Comparison of ENCODE assay signal across 18 cellular contexts in the genomic region with DNA sequence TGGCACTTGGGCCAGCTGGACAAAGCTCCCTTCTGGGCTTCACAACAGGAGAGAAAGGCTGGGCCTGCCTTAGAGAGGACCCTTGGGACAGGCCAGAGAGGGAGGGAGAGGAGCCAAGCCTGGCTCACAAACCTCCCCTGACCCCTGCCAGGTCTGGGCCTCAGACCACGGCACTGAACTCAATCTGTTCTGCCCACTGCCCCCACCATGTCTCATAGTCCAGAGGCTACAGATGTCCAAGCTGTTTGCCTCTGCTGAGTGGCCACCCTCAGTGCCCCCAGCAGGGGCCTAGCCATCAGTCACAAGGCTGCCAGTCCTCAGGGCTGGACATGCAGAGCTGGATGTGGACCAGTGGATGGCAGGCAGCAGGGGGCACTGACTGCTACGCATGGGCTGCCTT. TPM values are rescaled to one million over a fixed set of nuclear protein-coding genes. Genes with fewer than 3 reads are reported as not detected.
DNase-seq lines count a peak whose midpoint lies in the region; ATAC-seq and TF ChIP-seq lines count a peak whose summit lies in the region.
"Had no signal": no experiment of that assay in that cellular context is flagged by ENCODE, and none has a peak within 500 bp of the region (broad histone marks: within the 10 kb centered on the region; RNA-seq: fewer than 3 reads in every experiment).

No MANE protein-coding gene starts in this region.

- no peak for TF ChIP-seq RAD21 in HCT116 (IDR thresholded peaks at IDR 0.05; ENCODE audit: low read depth)

- H3K4me3 ChIP-seq in right cardiac atrium (ENCODE audit: low read length) = no peak overlapping the region
- H3K4me3 ChIP-seq in right atrium auricular region = no peak overlapping the region
- no peak overlapping the region for H3K4me3 ChIP-seq in HCT116 (replicated peaks in 1 of 2; ENCODE audit: low read depth in 1 of 2, low read length in 2 of 2)
- H3K4me3 ChIP-seq in WERI-Rb-1 (ENCODE audit: low read depth, low read length) = no peak overlapping the region
- H3K4me3 ChIP-seq: GM23248, K562, PC-9 had no signal

- no peaks in the 10 kb centered on the region for H3K9me2 ChIP-seq in HCT116 (ENCODE audit: insufficient read depth)

- no peak overlapping the region for H3K27ac ChIP-seq in right cardiac atrium (ENCODE audit: low read length)
- H3K27ac ChIP-seq in right atrium auricular region = no peak overlapping the region
- no peak overlapping the region for H3K27ac ChIP-seq in HCT116 (ENCODE audit: low read depth, low read length)
- H3K27ac ChIP-seq in WERI-Rb-1 = no peak overlapping the region
- H3K27ac ChIP-seq: C4-2B, GM23248, PC-9 had no signal

- peaks cover 3% of the 10 kb centered on the region for H3K4me1 Mint-ChIP-seq in CD14-positive monocyte

- ATAC-seq in right cardiac atrium = peak in 1 of 2 donors; percentile 18
- peak; percentile 27; the same call in 1 of the 2 replicates for ATAC-seq in HCT116
- ATAC-seq in sciatic nerve = peak; percentile 13
- ATAC-seq in GM21786 (IDR thresholded peaks at IDR 0.05; ENCODE audit: unreplicated experiment) = no peak

- no peaks in the 10 kb centered on the region for H3K36me3 ChIP-seq in right atrium auricular region
- H3K36me3 ChIP-seq in HCT116 (ENCODE audit: control insufficient read depth in 1 of 2, insufficient read depth in 2 of 2, low read length in 2 of 2) = no peaks in the 10 kb centered on the region
- no peaks in the 10 kb centered on the region for H3K36me3 ChIP-seq in WERI-Rb-1

- H3K27me3 Mint-ChIP-seq in CD14-positive monocyte (ENCODE audit: low read depth in 3 of 3) = peaks cover 20 to 40% (median 22%) of the 10 kb centered on the region in 3 donors

- H3K4me3 Mint-ChIP-seq in CD14-positive monocyte = no peak overlapping the region
- H3K4me3 Mint-ChIP-seq: CD8-positive, alpha-beta memory T cell; H9 had no signal

- no peaks in the 10 kb centered on the region for H3K27me3 ChIP-seq in right cardiac atrium (ENCODE audit: control insufficient read depth, insufficient read depth)
- H3K27me3 ChIP-seq in right atrium auricular region = no peaks in the 10 kb centered on the region
- H3K27me3 ChIP-seq in HCT116 (ENCODE audit: insufficient read depth, low read length) = no peaks in the 10 kb centered on the region
- no peaks in the 10 kb centered on the region for H3K27me3 ChIP-seq in WERI-Rb-1 (ENCODE audit: insufficient read depth, low read depth, severe bottlenecking)

- H3K9me3 Mint-ChIP-seq in CD14-positive monocyte = no peaks in the 10 kb centered on the region
- H3K9me3 Mint-ChIP-seq: CD8-positive, alpha-beta memory T cell; H9 had no signal

- no peak for TF ChIP-seq CTCF in right atrium auricular region (IDR thresholded peaks at IDR 0.05)
- no peak for TF ChIP-seq CTCF in HCT116 (IDR thresholded peaks at IDR 0.05 in 2 of 3, conservative IDR thresholded peaks at IDR 0.05 in 1 of 3; ENCODE audit: borderline replicate concordance in 1 of 3, insufficient read depth in 1 of 3, low read depth in 2 of 3, low read length in 2 of 3)
- peak; percentile 25; the same call in 1 of the 2 replicates for TF ChIP-seq CTCF in WERI-Rb-1 (IDR thresholded peaks at IDR 0.05; ENCODE audit: low read depth, low read length)
- TF ChIP-seq CTCF in CD14-positive monocyte (IDR thresholded peaks at IDR 0.05) = no peak

- H3K79me2 ChIP-seq in HCT116 (ENCODE audit: insufficient read depth, low read length) = no peaks in the 10 kb centered on the region

- H4K20me1 ChIP-seq in HCT116 (ENCODE audit: insufficient read depth) = no peaks in the 10 kb centered on the region

- TF ChIP-seq POLR2A in HCT116 (IDR thresholded peaks at IDR 0.05; ENCODE audit: borderline replicate concordance, extremely low read depth, insufficient read depth, insufficient read length) = no peak

- H3K9me3 ChIP-seq in right cardiac atrium (ENCODE audit: control insufficient read depth, low read length) (no peaks in the 10 kb centered on the region), right atrium auricular region (no peaks in the 10 kb centered on the region), HCT116 (ENCODE audit: control insufficient read depth in 1 of 2, insufficient read depth in 1 of 2, low read depth in 1 of 2, low read length in 2 of 2) (no peaks in the 10 kb centered on the region), WERI-Rb-1 (ENCODE audit: severe bottlenecking) (no peaks in the 10 kb centered on the region)

- BruUV-seq in HCT116 (replicated peaks; lab: Mats Ljungman, UMichigan) = no TSS peak

- peak overlapping the region in 1 of 7 donors; percentile 32 for H3K27ac Mint-ChIP-seq in CD14-positive monocyte
- H3K27ac Mint-ChIP-seq: H9 had no signal

- RAD21 ChIA-PET in HCT116 (lab: Charles Lee; ENCODE audit: low non-redundant PET in 1 of 2, low total read pairs in 2 of 2, uncharacterized antibody in 2 of 2, unreplicated experiment in 2 of 2) = no interaction called here

- 70% methylated on average over 2 of the region's 2 CpGs for WGBS in right cardiac atrium

- no peak overlapping the region for H2AFZ ChIP-seq in HCT116 (ENCODE audit: low read depth, low read length, poor library complexity, severe bottlenecking)
- H2AFZ ChIP-seq: GM23248, PC-9 had no signal

- H3K4me2 ChIP-seq in HCT116 (ENCODE audit: low read length) = no peak overlapping the region
- H3K4me2 ChIP-seq: PC-9 had no signal

- POLR2A ChIA-PET in HCT116 (lab: Charles Lee) = no interaction called here

- CTCF ChIA-PET in HCT116 (lab: Charles Lee) = interaction anchor here (1.3 to 2.1 kb wide), 4 partner anchors 30 to 52 kb away, joined by 3 to 9 read pairs (median 7); no protein-coding TSS in a partner anchor

- no peak overlapping the region for H3K9ac ChIP-seq in HCT116 (ENCODE audit: low read length)
- H3K9ac ChIP-seq: GM23248 had no signal

- intact Hi-C loops in right cardiac atrium (cut with DNase I) (loop anchor here in 3 of 4 donors (5.0 to 10.0 kb wide), 2 partner anchors 51 to 248 kb away; no protein-coding TSS in a partner anchor), HCT116 (cut with micrococcal nuclease) (loop anchor here (1.0 kb wide), 2 partner anchors 52 to 70 kb away; no protein-coding TSS in a partner anchor), sciatic nerve (cut with DNase I) (no loop called here), CD14-positive monocyte (cut with micrococcal nuclease) (loop anchor here (1.0 to 10.0 kb wide), 3 partner anchors 51 to 238 kb away; a partner anchor contains a TSS)

- H3K36me3 Mint-ChIP-seq in CD14-positive monocyte = no peaks in the 10 kb centered on the region
- H3K36me3 Mint-ChIP-seq: CD8-positive, alpha-beta memory T cell had no signal

- DNase-seq in right cardiac atrium = peak in 2 of 3 donors; percentile 19 to 32
- DNase-seq in right atrium auricular region (ENCODE audit: low spot score) = no peak
- no peak for DNase-seq in HCT116 (ENCODE audit: low read depth, low spot score)
- no peak for DNase-seq in WERI-Rb-1
- no peak for DNase-seq in sciatic nerve (ENCODE audit: low spot score)
- no peak for DNase-seq in CD14-positive monocyte (ENCODE audit: low spot score)
- DNase-seq in COLO668 (lab: John Stamatoyannopoulos, UW; ENCODE audit: unreplicated experiment) = no peak
- DNase-seq: NCI-H1436 treated with DMSO at 0.1 percent for 48 hours had no signal

- H3K4me1 ChIP-seq in right cardiac atrium (ENCODE audit: control insufficient read depth, insufficient read depth, low read length) (no peaks in the 10 kb centered on the region), right atrium auricular region (no peaks in the 10 kb centered on the region), HCT116 (ENCODE audit: control insufficient read depth in 1 of 2, insufficient read depth in 2 of 2, low read length in 2 of 2) (peaks cover 0 to 4% of the 10 kb centered on the region in 2 experiments; a peak in 2 of 4 replicates)

TF ChIP-seq in HCT116, 20 proteins besides CTCF, POLR2A, EP300 and RAD21 (continues in another document):
- no peak for TF ChIP-seq CEBPB (IDR thresholded peaks at IDR 0.05; ENCODE audit: low read depth)
- no peak for TF ChIP-seq YY1 (IDR thresholded peaks at IDR 0.05; ENCODE audit: extremely low read depth, insufficient replicate concordance, low read depth, low read length)
- no peak for TF ChIP-seq JUND (IDR thresholded peaks at IDR 0.05)
- no peak for TF ChIP-seq ZFX (IDR thresholded peaks at IDR 0.05)
- TF ChIP-seq, protein P1, sequence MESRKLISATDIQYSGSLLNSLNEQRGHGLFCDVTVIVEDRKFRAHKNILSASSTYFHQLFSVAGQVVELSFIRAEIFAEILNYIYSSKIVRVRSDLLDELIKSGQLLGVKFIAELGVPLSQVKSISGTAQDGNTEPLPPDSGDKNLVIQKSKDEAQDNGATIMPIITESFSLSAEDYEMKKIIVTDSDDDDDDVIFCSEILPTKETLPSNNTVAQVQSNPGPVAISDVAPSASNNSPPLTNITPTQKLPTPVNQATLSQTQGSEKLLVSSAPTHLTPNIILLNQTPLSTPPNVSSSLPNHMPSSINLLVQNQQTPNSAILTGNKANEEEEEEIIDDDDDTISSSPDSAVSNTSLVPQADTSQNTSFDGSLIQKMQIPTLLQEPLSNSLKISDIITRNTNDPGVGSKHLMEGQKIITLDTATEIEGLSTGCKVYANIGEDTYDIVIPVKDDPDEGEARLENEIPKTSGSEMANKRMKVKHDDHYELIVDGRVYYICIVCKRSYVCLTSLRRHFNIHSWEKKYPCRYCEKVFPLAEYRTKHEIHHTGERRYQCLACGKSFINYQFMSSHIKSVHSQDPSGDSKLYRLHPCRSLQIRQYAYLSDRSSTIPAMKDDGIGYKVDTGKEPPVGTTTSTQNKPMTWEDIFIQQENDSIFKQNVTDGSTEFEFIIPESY (IDR thresholded peaks at IDR 0.05; ENCODE audit: extremely low read depth, insufficient replicate concordance, low read length) = no peak
- no peak for TF ChIP-seq TCF7L2 (IDR thresholded peaks at IDR 0.05; ENCODE audit: borderline replicate concordance, extremely low read depth, insufficient read depth, insufficient read length)
- no peak for TF ChIP-seq EGR1 (IDR thresholded peaks at IDR 0.05; ENCODE audit: low read depth)
- no peak for TF ChIP-seq SRF (IDR thresholded peaks at IDR 0.05; ENCODE audit: low read depth)

RNA-seq across cellular contexts. Expression of a gene that starts 13.0 kb away (rescaled TPM):
- total RNA-seq in right cardiac atrium (not detected), right atrium auricular region (not detected), HCT116 (2021; ENCODE audit: unreplicated experiment) (4.3 TPM), sciatic nerve (0.13 TPM)
- polyA plus RNA-seq in right cardiac atrium (not detected), CD14-positive monocyte (not detected)
- polyA plus RNA-seq in HCT116 (2012) = 4.1 and 5.3 TPM in 2 replicates
- total RNA-seq: CD8-positive, alpha-beta memory T cell; GM23248; M059J; T-helper 1 cell treated with Interleukin-12 subunit alpha and Interleukin-12 subunit beta and Interleukin-4 antibody, amounts not matched to agents 30 ng/mL and 1 ng/mL, for 36 hours had no signal
- polyA plus RNA-seq: AG04450; CD8-positive, alpha-beta memory T cell; GM23248 had no signal

Comparison
In these comparisons a context has a peak if more than half of its experiments do, and no peak if none do; other contexts are left out.
1. DNase-seq: peak in right cardiac atrium (2 of 3); none in right atrium auricular region (single experiment), HCT116 (single experiment), WERI-Rb-1 (single experiment), sciatic nerve (single experiment), CD14-positive monocyte (single experiment) and COLO668 (single experiment).